In genomic region chr1:26787706-26788514, GRCh38 we compare ENCODE assay signal across 1 cellular context.
TF ChIP-seq lines count a peak whose summit lies in the region.

Gene PIGV, plus strand, starts transcription at chr1:26787950. Its CDS starts 2,866 bp downstream, at chr1:26790816.

TF ChIP-seq in K562, 482 proteins besides CTCF, POLR2A, EP300 and RAD21 (continued from another document and continues in another):
- TF ChIP-seq FOXP4 (CRISPR knock-in tag; IDR thresholded peaks at IDR 0.05; ENCODE audit: borderline replicate concordance): no peak
- TF ChIP-seq ZNF282 (CRISPR knock-in tag; IDR thresholded peaks at IDR 0.05): peak; percentile 49; the same call in 1 of the 2 replicates
- peak; percentile 72 for TF ChIP-seq ETV5 (CRISPR knock-in tag; IDR thresholded peaks at IDR 0.05; ENCODE audit: low read depth)
- no peak for TF ChIP-seq KLF10 (CRISPR knock-in tag; IDR thresholded peaks at IDR 0.05)
- no peak for TF ChIP-seq GTF2F1 (IDR thresholded peaks at IDR 0.05; ENCODE audit: low read depth, low read length)
- TF ChIP-seq SP1 (CRISPR knock-in tag; IDR thresholded peaks at IDR 0.05): peak; percentile 69
- no peak for TF ChIP-seq ILK (tag; IDR thresholded peaks at IDR 0.05; ENCODE audit: borderline replicate concordance, low read depth)
- peak; percentile 91 for TF ChIP-seq E2F5 (CRISPR knock-in tag; IDR thresholded peaks at IDR 0.05)
- peak; percentile 71 for TF ChIP-seq KDM5B (IDR thresholded peaks at IDR 0.05; ENCODE audit: insufficient replicate concordance, low read depth, low read length)
- no peak for TF ChIP-seq ESRRB (CRISPR knock-in tag; IDR thresholded peaks at IDR 0.05; ENCODE audit: borderline replicate concordance)
- no peak; the same call in 1 of the 2 replicates for TF ChIP-seq BRD4 (IDR thresholded peaks at IDR 0.05)
- TF ChIP-seq MTF1 (CRISPR knock-in tag; IDR thresholded peaks at IDR 0.05; ENCODE audit: borderline replicate concordance): no peak
- peak; percentile 27 to 45; a peak in 2 of 4 replicates for TF ChIP-seq SRF (CRISPR knock-in tag; IDR thresholded peaks at IDR 0.05)
- TF ChIP-seq RNF219 (CRISPR knock-in tag; IDR thresholded peaks at IDR 0.05): 0 out of 2 replicates have a peak, but pooled peaks have one; percentile 71
- peak; percentile 6 for TF ChIP-seq RBM39 (optimal IDR thresholded peaks at IDR 0.05; ENCODE audit: low read depth, low read length)
- TF ChIP-seq ZNF143 (CRISPR knock-in tag; IDR thresholded peaks at IDR 0.05): peak; percentile 49
- no peak for TF ChIP-seq HOXB6 (CRISPR knock-in tag; IDR thresholded peaks at IDR 0.05; ENCODE audit: borderline replicate concordance)
- peak; percentile 81 for TF ChIP-seq HMGN3 (IDR thresholded peaks at IDR 0.05; ENCODE audit: borderline replicate concordance, extremely low read depth, insufficient read length, low read depth, low read length)
- TF ChIP-seq TSC22D4 (tag; IDR thresholded peaks at IDR 0.05): no peak
- TF ChIP-seq ID3 (CRISPR knock-in tag; IDR thresholded peaks at IDR 0.05): no peak
- TF ChIP-seq ID3 (tag; IDR thresholded peaks at IDR 0.05): no peak; the same call in 1 of the 2 replicates
- TF ChIP-seq GATAD2A (IDR thresholded peaks at IDR 0.05): 0 out of 2 replicates have a peak, but pooled peaks have one; percentile 10
- TF ChIP-seq BCLAF1 (IDR thresholded peaks at IDR 0.05; ENCODE audit: borderline replicate concordance in 1 of 2, control insufficient read depth in 1 of 2, low read depth in 2 of 2, low read length in 1 of 2): 0 out of 4 replicates have a peak, but pooled peaks of 1 of the 2 experiments have one; percentile 58
- TF ChIP-seq ZFX (CRISPR knock-in tag; IDR thresholded peaks at IDR 0.05): peak; percentile 80
- no peak for TF ChIP-seq CEBPZ (IDR thresholded peaks at IDR 0.05; ENCODE audit: borderline replicate concordance, low read depth, low read length)
- TF ChIP-seq KHSRP (IDR thresholded peaks at IDR 0.05): no peak
- TF ChIP-seq ZFP91 (CRISPR knock-in tag; IDR thresholded peaks at IDR 0.05): no peak; the same call in 1 of the 2 replicates
- peak; percentile 89; the same call in 1 of the 2 replicates for TF ChIP-seq KLF13 (tag; IDR thresholded peaks at IDR 0.05; ENCODE audit: borderline replicate concordance, low read depth)
- peak; percentile 78; the same call in 1 of the 2 replicates for TF ChIP-seq ZNF592 (IDR thresholded peaks at IDR 0.05)
- TF ChIP-seq SOX6 (IDR thresholded peaks at IDR 0.05): no peak
- TF ChIP-seq TAF1 (IDR thresholded peaks at IDR 0.05; ENCODE audit: control insufficient read depth, extremely low read depth, insufficient read depth, low read length, severe bottlenecking): peak; percentile 85
- TF ChIP-seq XRCC5 (IDR thresholded peaks at IDR 0.05; ENCODE audit: low read depth, low read length): no peak
- TF ChIP-seq ARHGAP35 (IDR thresholded peaks at IDR 0.05; ENCODE audit: partially characterized antibody): no peak
- TF ChIP-seq PML (IDR thresholded peaks at IDR 0.05; ENCODE audit: low read length): peak; percentile 56
- peak; percentile 84 for TF ChIP-seq MEIS2 (IDR thresholded peaks at IDR 0.05; ENCODE audit: partially characterized antibody)
- TF ChIP-seq TAF7 (tag; IDR thresholded peaks at IDR 0.05): peak; percentile 68; the same call in 1 of the 2 replicates
- peak; percentile 50; the same call in 1 of the 2 replicates for TF ChIP-seq ZNF589 (CRISPR knock-in tag; IDR thresholded peaks at IDR 0.05; ENCODE audit: low read depth)
- 0 out of 2 replicates have a peak, but pooled peaks have one; percentile 53 for TF ChIP-seq MYC (IDR thresholded peaks at IDR 0.05; ENCODE audit: low read depth, low read length)
- TF ChIP-seq MYC (CRISPR knock-in tag; IDR thresholded peaks at IDR 0.05; ENCODE audit: borderline replicate concordance, low read depth): peak; percentile 88; the same call in 1 of the 2 replicates
- TF ChIP-seq CREBBP (IDR thresholded peaks at IDR 0.05; ENCODE audit: low read depth, low read length): no peak
- TF ChIP-seq FOXM1 (IDR thresholded peaks at IDR 0.05; ENCODE audit: low read depth): no peak
- no peak; the same call in 1 of the 2 replicates for TF ChIP-seq FOXM1 (CRISPR knock-in tag; IDR thresholded peaks at IDR 0.05; ENCODE audit: low read depth)
- TF ChIP-seq NFE2 (IDR thresholded peaks at IDR 0.05; ENCODE audit: low read depth): no peak
- TF ChIP-seq STAT5A (IDR thresholded peaks at IDR 0.05; ENCODE audit: borderline replicate concordance, low read length): 0 out of 2 replicates have a peak, but pooled peaks have one; percentile 6
- TF ChIP-seq STAG1 (CRISPR knock-in tag; IDR thresholded peaks at IDR 0.05; ENCODE audit: borderline replicate concordance): peak; percentile 22; the same call in 1 of the 2 replicates
- peak; percentile 86 for TF ChIP-seq EP400 (IDR thresholded peaks at IDR 0.05)
